28 cellular contexts compared by ENCODE assay signal in the genomic region with DNA sequence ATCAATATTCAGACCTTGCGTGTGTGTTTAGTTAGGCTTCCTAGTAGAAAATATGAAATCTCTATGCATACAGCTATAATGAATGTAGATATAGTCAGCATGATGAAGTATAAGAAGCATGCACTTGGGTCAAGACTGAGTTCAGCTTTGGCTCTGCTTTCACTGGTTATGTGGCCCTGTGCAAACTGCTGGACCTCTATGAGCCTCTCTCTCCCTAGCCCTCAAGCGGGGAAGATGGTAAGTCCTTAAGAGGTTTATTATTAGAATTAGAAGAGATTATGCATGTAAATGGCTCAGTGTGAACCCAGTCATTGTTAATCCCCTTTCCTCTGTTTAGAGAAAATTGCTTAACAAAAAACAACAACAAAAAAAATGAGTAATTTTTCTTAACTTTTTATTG.
"Had no signal": no experiment of that assay in that cellular context is flagged by ENCODE, and none has a peak within 500 bp of the region (broad histone marks: within the 10 kb centered on the region; RNA-seq: fewer than 3 reads in every experiment).

No MANE protein-coding gene starts in this region.

- DNase-seq: hypothalamus; immature natural killer cell; kidney; left colon; left lung; lower lobe of right lung; mammary epithelial cell; mesenchymal stem cell; naive thymus-derived CD8-positive, alpha-beta T cell; nucleus accumbens; pancreas; posterior cingulate gyrus; retina; right cardiac atrium; stimulated activated CD4-positive, alpha-beta T cell treated with anti-CD3 and anti-CD28 coated beads, Interleukin-12 subunit alpha, Interleukin-12 subunit beta, amount 100 ng/mL, for 4 hours; stimulated activated CD4-positive, alpha-beta T cell treated with anti-CD3 and anti-CD28 coated beads, Interleukin-15, amount 100 ng/mL, for 24 hours; stimulated activated CD4-positive, alpha-beta T cell treated with anti-CD3 and anti-CD28 coated beads, Interleukin-2, amount 100 ng/mL, for 24 hours; stimulated activated CD4-positive, alpha-beta T cell treated with anti-CD3 and anti-CD28 coated beads, Interleukin-4, amount 100 ng/mL, for 24 hours; stimulated activated naive CD4-positive, alpha-beta T cell; substantia nigra; transverse colon; upper lobe of left lung had no signal

- H3K4me1 ChIP-seq: left lung, lower lobe of right lung, pancreas, prostate gland, transverse colon, upper lobe of left lung, vagina had no signal

- H3K27ac ChIP-seq: left lung, lower lobe of right lung, pancreas, prostate gland, skin epidermis, transverse colon, upper lobe of left lung, vagina had no signal

- ATAC-seq: left colon; left lung; lower lobe of right lung; naive thymus-derived CD8-positive, alpha-beta T cell; pancreas; right cardiac atrium; sciatic nerve; stimulated activated effector memory CD8-positive, alpha-beta T cell treated with anti-CD3 and anti-CD28 coated beads, Interleukin-12 subunit alpha, Interleukin-12 subunit beta, amount 100 ng/mL, for 72 hours had no signal

- H3K27me3 ChIP-seq: left lung, pancreas, transverse colon, upper lobe of left lung, vagina had no signal

- H3K4me3 ChIP-seq: left lung, lower lobe of right lung, pancreas, prostate gland, skin epidermis, transverse colon, upper lobe of left lung, vagina had no signal

- H3K9me3 ChIP-seq: lower lobe of right lung, pancreas, prostate gland, transverse colon, upper lobe of left lung, vagina had no signal

- H3K36me3 ChIP-seq: left lung, lower lobe of right lung, pancreas, prostate gland, transverse colon, upper lobe of left lung, vagina had no signal

- FAIRE-seq: islet of Langerhans, kidney, pancreas had no signal
